In genomic region chr18:43383031-43383430, GRCh38 we compare ENCODE assay signal across 30 cellular contexts.
"Had no signal": no experiment of that assay in that cellular context is flagged by ENCODE, and none has a peak within 500 bp of the region (broad histone marks: within the 10 kb centered on the region; RNA-seq: fewer than 3 reads in every experiment).

No MANE protein-coding gene starts in this region.

- ATAC-seq: activated CD8-positive, alpha-beta memory T cell treated with anti-CD3 and anti-CD28 coated beads, Interleukin-2, amount 10 ng/mL, durations not matched to agents 7 days and 5 days; PC-3 had no signal

- H3K4me3 ChIP-seq: cardiac muscle cell, colonic mucosa, Peyer's patch had no signal

- H3K36me3 ChIP-seq: cardiac muscle cell, colonic mucosa, Peyer's patch, WERI-Rb-1 had no signal

- DNase-seq: activated CD4-positive, alpha-beta memory T cell treated with anti-CD3 and anti-CD28 coated beads, Interleukin-2, amount 10 ng/mL, durations not matched to agents 7 days and 5 days; activated CD4-positive, alpha-beta T cell treated with anti-CD3 and anti-CD28 coated beads for 1 hour; activated CD4-positive, alpha-beta T cell treated with anti-CD3 and anti-CD28 coated beads for 48 hours; activated CD4-positive, CD25-positive, alpha-beta regulatory T cell; activated CD8-positive, alpha-beta memory T cell treated with anti-CD3 and anti-CD28 coated beads for 24 hours; activated CD8-positive, alpha-beta memory T cell treated with anti-CD3 and anti-CD28 coated beads, Interleukin-2, amount 10 ng/mL, durations not matched to agents 7 days and 5 days; activated CD8-positive, alpha-beta memory T cell treated with anti-CD3 and anti-CD28 coated beads, Interleukin-2, amount 50 U/mL, for 48 hours; activated effector memory CD4-positive, alpha-beta T cell treated with Interleukin-2 at 50 U/mL for 16 hours; activated naive CD4-positive, alpha-beta T cell; activated naive CD4-positive, alpha-beta T cell treated with anti-CD3 and anti-CD28 coated beads, Interleukin-2, amount 50 U/mL, for 16 hours; activated naive CD8-positive, alpha-beta T cell treated with anti-CD3 and anti-CD28 coated beads for 36 hours; activated T-cell treated with anti-CD3 and anti-CD28 coated beads, Interleukin-2, amount 50 U/mL, for 48 hours; amniotic stem cell; aorta; colonic mucosa; NCI-H1092 treated with DMSO at 0.1 percent for 48 hours; NCI-H1417; NCI-H2029; NCI-H2227 treated with DMSO at 0.1 percent for 48 hours; NCI-H524 treated with DMSO at 0.1 percent for 48 hours; NCI-H748 treated with DMSO at 0.1 percent for 48 hours; NK-92 treated with Interleukin-12 subunit alpha and Interleukin-12 subunit beta, amount 100 ng/mL, for 24 hours; PC-3; Peyer's patch; RPMI8226; SHP77 treated with DMSO at 0.1 percent for 48 hours; SW 1271; T1000; WERI-Rb-1 had no signal

- H3K9me3 ChIP-seq: colonic mucosa, Peyer's patch had no signal

- H3K27ac ChIP-seq: cardiac muscle cell, colonic mucosa, Peyer's patch, WERI-Rb-1 had no signal
